Comparison of ENCODE assay signal across 8 cellular contexts in genomic region chr5:134845335-134845851, GRCh38. TPM values are rescaled to one million over a fixed set of nuclear protein-coding genes. Genes with fewer than 3 reads are reported as not detected.
A peak's percentile ranks its signal among the peaks of the same experiment; 100 is the strongest.
DNase-seq lines count a peak whose midpoint lies in the region; ATAC-seq, FAIRE-seq and TF ChIP-seq lines count a peak whose summit lies in the region.

No MANE protein-coding gene starts in this region.

- H3K4me3 ChIP-seq in ascending aorta (peak overlapping the region; percentile 92 to 94), HepG2 (replicated peaks in 1 of 3; ENCODE audit: insufficient read depth in 1 of 3, low read depth in 2 of 3, low read length in 3 of 3) (peak overlapping the region in 2 of 3 experiments; percentile 26 to 81; a peak in 4 of 6 replicates), thyroid gland (replicated peaks in 1 of 3) (peak overlapping the region in 1 of 3 donors; percentile 58)

- ATAC-seq in activated CD8-positive, alpha-beta memory T cell treated with anti-CD3 and anti-CD28 coated beads, Interleukin-2, amount 10 ng/mL, durations not matched to agents 7 days and 5 days: no peak
- ATAC-seq in HepG2: no peak

- DNase-seq in activated CD8-positive, alpha-beta memory T cell treated with anti-CD3 and anti-CD28 coated beads, Interleukin-2, amount 10 ng/mL, durations not matched to agents 7 days and 5 days: no peak
- no peak for DNase-seq in activated CD8-positive, alpha-beta memory T cell treated with anti-CD3 and anti-CD28 coated beads, Interleukin-2, amount 50 U/mL, for 4 hours
- DNase-seq in ascending aorta (ENCODE audit: low spot score in 2 of 2): no peak
- no peak for DNase-seq in HepG2 (ENCODE audit: low spot score)
- DNase-seq in thyroid gland: no peak
- no peak for DNase-seq in HuH-7 (ENCODE audit: low spot score)
- no peak for DNase-seq in LoVo (ENCODE audit: low spot score)
- DNase-seq in cerebellar cortex (ENCODE audit: low spot score): no peak

- no peak for TF ChIP-seq POLR2A in HepG2 (IDR thresholded peaks at IDR 0.05; ENCODE audit: insufficient read depth in 1 of 2, low read depth in 2 of 2, low read length in 2 of 2)
- no peak for TF ChIP-seq POLR2A in thyroid gland (IDR thresholded peaks at IDR 0.05)

- H3K27ac ChIP-seq in ascending aorta: peak overlapping the region; percentile 95 to 97
- peak overlapping the region; percentile 94 for H3K27ac ChIP-seq in HepG2 (ENCODE audit: extremely low read length, insufficient read depth, low read length)
- H3K27ac ChIP-seq in thyroid gland: peak overlapping the region; percentile 85 to 90 (median 88)

- H3K36me3 ChIP-seq in ascending aorta (no peaks in the 10 kb centered on the region), HepG2 (replicated peaks in 1 of 2; ENCODE audit: control insufficient read depth in 1 of 2, insufficient read depth in 2 of 2, low read length in 2 of 2) (0 out of 5 replicates have a peak, but pooled peaks cover 0 to 2% of the 10 kb centered on the region in 2 experiments), thyroid gland (no peaks in the 10 kb centered on the region)

- CTCF ChIA-PET in activated CD8-positive, alpha-beta memory T cell treated with anti-CD3 and anti-CD28 coated beads, Interleukin-2, amount 10 ng/mL, durations not matched to agents 7 days and 5 days (lab: Charles Lee): interaction anchor here (0.8 to 1.6 kb wide), 8 partner anchors 12 to 258 kb away, joined by 3 to 15 read pairs (median 4); partner anchors contain the start of genes CAMLG, DDX46, PCBD2 and TXNDC15
- CTCF ChIA-PET in HepG2 (lab: Yijun Ruan, JAX; ENCODE audit: low intra/inter-chr PET ratio, low total read pairs): no interaction called here

- H3K36me3 Mint-ChIP-seq in activated CD8-positive, alpha-beta memory T cell treated with anti-CD3 and anti-CD28 coated beads, Interleukin-2, amount 10 ng/mL, durations not matched to agents 7 days and 5 days: peaks cover 17% of the 10 kb centered on the region

- FAIRE-seq in HepG2 (lab: Jason Lieb, UNC): no peak

- H3K79me2 ChIP-seq in HepG2 (ENCODE audit: insufficient read depth, low read length): peaks cover 23% of the 10 kb centered on the region

- in situ Hi-C loops in HepG2 (cut with HindIII; ENCODE audit: extremely low pct_ligation_motif_present, low pct_unique_long_range_greater_than_20kb): no loop called here

- H3K4me3 Mint-ChIP-seq in activated CD8-positive, alpha-beta memory T cell treated with anti-CD3 and anti-CD28 coated beads, Interleukin-2, amount 10 ng/mL, durations not matched to agents 7 days and 5 days: peak overlapping the region; percentile 86

- POLR2A ChIA-PET in HepG2 (lab: Yijun Ruan, JAX): interaction anchor here (0.7 to 2.4 kb wide), 12 partner anchors 8 to 253 kb away, joined by 3 to 37 read pairs (median 5); partner anchors contain the start of genes DDX46, PCBD2 and TXNDC15

- H3K27me3 Mint-ChIP-seq in activated CD8-positive, alpha-beta memory T cell treated with anti-CD3 and anti-CD28 coated beads, Interleukin-2, amount 10 ng/mL, durations not matched to agents 7 days and 5 days: no peaks in the 10 kb centered on the region

- peak overlapping the region; percentile 92 for H3K9ac ChIP-seq in HepG2 (ENCODE audit: insufficient read depth, low read depth, low read length)

- H3K27ac Mint-ChIP-seq in activated CD8-positive, alpha-beta memory T cell treated with anti-CD3 and anti-CD28 coated beads, Interleukin-2, amount 10 ng/mL, durations not matched to agents 7 days and 5 days: peak overlapping the region; percentile 97

- TSS peak; percentile 89 for BruUV-seq in HepG2 (replicated peaks; lab: Mats Ljungman, UMichigan)

- no peak for TF ChIP-seq RAD21 in HepG2 (CRISPR knock-in tag; IDR thresholded peaks at IDR 0.05)

- H3K4me2 ChIP-seq in HepG2 (ENCODE audit: low read depth, low read length): peak overlapping the region; percentile 66

- H3K9me3 ChIP-seq in ascending aorta (no peaks in the 10 kb centered on the region), HepG2 (ENCODE audit: low read length) (no peaks in the 10 kb centered on the region), thyroid gland (no peaks in the 10 kb centered on the region)

- WGBS in HepG2 (ENCODE audit: low lambda C conversion rate): 43% methylated on average over 12 of the region's 12 CpGs
- 17 to 19% methylated on average over 12 of the region's 12 CpGs for WGBS in thyroid gland, 2 donors

- H3K4me1 Mint-ChIP-seq in activated CD8-positive, alpha-beta memory T cell treated with anti-CD3 and anti-CD28 coated beads, Interleukin-2, amount 10 ng/mL, durations not matched to agents 7 days and 5 days: peaks cover 33% of the 10 kb centered on the region

- no peaks in the 10 kb centered on the region for H3K27me3 ChIP-seq in ascending aorta
- no peaks in the 10 kb centered on the region for H3K27me3 ChIP-seq in HepG2 (ENCODE audit: control insufficient read depth in 1 of 2, insufficient read depth in 2 of 2, low read length in 2 of 2)
- no peaks in the 10 kb centered on the region for H3K27me3 ChIP-seq in thyroid gland

- H4K20me1 ChIP-seq in HepG2 (ENCODE audit: insufficient read depth, low read length): no peaks in the 10 kb centered on the region

- H3K4me1 ChIP-seq in ascending aorta (peaks cover 4 to 24% of the 10 kb centered on the region in 2 donors), HepG2 (ENCODE audit: insufficient read depth, low read length) (peaks cover 48% of the 10 kb centered on the region), thyroid gland (peaks cover 17 to 24% of the 10 kb centered on the region in 2 donors)

- H2AFZ ChIP-seq in HepG2 (ENCODE audit: low read length): no peak overlapping the region

- intact Hi-C loops in ascending aorta (cut with DNase I) (loop anchor here (1.0 to 5.0 kb wide), 3 partner anchors 59 to 108 kb away; partner anchors contain the start of genes CAMLG and DDX46), HepG2 (cut with micrococcal nuclease; ENCODE audit: unreplicated experiment) (loop anchor here (2.0 to 5.0 kb wide), 2 partner anchors 38 to 59 kb away; partner anchors contain the start of gene PCBD2), thyroid gland (cut with DNase I) (loop anchor here (10.0 kb wide), 1 partner anchor 59 kb away; the partner anchor contains the start of gene PCBD2)

- H3K9me3 Mint-ChIP-seq in activated CD8-positive, alpha-beta memory T cell treated with anti-CD3 and anti-CD28 coated beads, Interleukin-2, amount 10 ng/mL, durations not matched to agents 7 days and 5 days (ENCODE audit: low read depth): no peaks in the 10 kb centered on the region

- TF ChIP-seq CTCF in ascending aorta (IDR thresholded peaks at IDR 0.05) (peak in 1 of 3 experiments; percentile 2), HepG2 (CRISPR knock-in tag; IDR thresholded peaks at IDR 0.05) (no peak), thyroid gland (IDR thresholded peaks at IDR 0.05) (no peak)

- TF ChIP-seq EP300 in HepG2 (IDR thresholded peaks at IDR 0.05; ENCODE audit: low read depth in 2 of 2, low read length in 2 of 2) (no peak), HepG2 (CRISPR knock-in tag; IDR thresholded peaks at IDR 0.05; ENCODE audit: borderline replicate concordance) (no peak)

RNA-seq across cellular contexts. Expression of gene C5orf24, which starts 0.4 kb away (rescaled TPM):
- 10 to 100 TPM; 29.7 to 30.1 TPM for total RNA-seq in activated CD8-positive, alpha-beta memory T cell treated with anti-CD3 and anti-CD28 coated beads, Interleukin-2, amount 10 ng/mL, durations not matched to agents 7 days and 5 days
- total RNA-seq in ascending aorta: 36.5 TPM
- total RNA-seq in HepG2 (2016; rRNA removed; fragmentation: Illumina TruSeq; extraction: Trizol): 41.5 and 52.6 TPM in 2 replicates
- 10.3 and 10.6 TPM in 2 replicates for total RNA-seq in HepG2 (2016; cell fraction: cytosol; rRNA removed; fragmentation: Illumina TruSeq; extraction: Trizol; ENCODE audit: low read depth)
- total RNA-seq in HepG2 (2016; cell fraction: insoluble cytoplasmic fraction; rRNA removed; fragmentation: Illumina TruSeq; extraction: Trizol): 39.8 and 49.7 TPM in 2 replicates
- total RNA-seq in HepG2 (2016; cell fraction: membrane; rRNA removed; fragmentation: Illumina TruSeq; extraction: Trizol): 33.9 and 34.4 TPM in 2 replicates
- 39.4 and 43.9 TPM in 2 replicates for total RNA-seq in HepG2 (2016; cell fraction: nucleus; rRNA removed; fragmentation: Illumina TruSeq; extraction: Trizol)
- 30.3 and 34.6 TPM in 2 replicates for polyA plus RNA-seq in HepG2 (2011; rRNA removed)
- 10.6 and 18.7 TPM in 2 replicates for polyA plus RNA-seq in HepG2 (2011; cell fraction: cytosol; rRNA removed)
- 23.1 and 31.3 TPM in 2 replicates for polyA plus RNA-seq in HepG2 (2011; cell fraction: nucleus; rRNA removed)
- polyA plus RNA-seq in HepG2 (2012): 25.4 and 26.1 TPM in 2 replicates
- polyA plus RNA-seq in HepG2 (2016; cell fraction: cytosol; fragmentation: Illumina TruSeq; extraction: Trizol; ENCODE audit: low read depth): 8.0 and 8.8 TPM in 2 replicates
- polyA plus RNA-seq in HepG2 (2016; cell fraction: insoluble cytoplasmic fraction; fragmentation: Illumina TruSeq; extraction: Trizol; ENCODE audit: low read depth): 39.1 and 45.0 TPM in 2 replicates
- polyA plus RNA-seq in HepG2 (2016; cell fraction: membrane; fragmentation: Illumina TruSeq; extraction: Trizol; ENCODE audit: low read depth): 19.7 and 20.6 TPM in 2 replicates
- 53.8 and 56.9 TPM in 2 replicates for polyA plus RNA-seq in HepG2 (2016; cell fraction: nucleus; fragmentation: Illumina TruSeq; extraction: Trizol; ENCODE audit: insufficient read depth, low read depth)
- polyA minus RNA-seq in HepG2 (2011; rRNA and poly(A)+ RNA removed; ENCODE audit: low replicate concordance): 32.1 and 44.9 TPM in 2 replicates
- 24.9 and 25.5 TPM in 2 replicates for polyA minus RNA-seq in HepG2 (2011; cell fraction: cytosol; rRNA and poly(A)+ RNA removed)
- 61.3 and 65.8 TPM in 2 replicates for polyA minus RNA-seq in HepG2 (2011; cell fraction: nucleus; rRNA and poly(A)+ RNA removed)
- 10 to 100 TPM; 52.5 to 66.6 (median 61.0) TPM for total RNA-seq in thyroid gland

RNA-seq across cellular contexts. Expression of gene TXNDC15, which starts 28.8 kb away (rescaled TPM):
- 10 to 100 TPM; 50.0 to 56.8 TPM for total RNA-seq in activated CD8-positive, alpha-beta memory T cell treated with anti-CD3 and anti-CD28 coated beads, Interleukin-2, amount 10 ng/mL, durations not matched to agents 7 days and 5 days
- 211 TPM for total RNA-seq in ascending aorta
- total RNA-seq in HepG2 (2016; rRNA removed; fragmentation: Illumina TruSeq; extraction: Trizol): 33.6 and 49.9 TPM in 2 replicates
- 10.0 and 12.6 TPM in 2 replicates for total RNA-seq in HepG2 (2016; cell fraction: cytosol; rRNA removed; fragmentation: Illumina TruSeq; extraction: Trizol; ENCODE audit: low read depth)
- 33.1 and 46.0 TPM in 2 replicates for total RNA-seq in HepG2 (2016; cell fraction: insoluble cytoplasmic fraction; rRNA removed; fragmentation: Illumina TruSeq; extraction: Trizol)
- 16.2 and 20.5 TPM in 2 replicates for total RNA-seq in HepG2 (2016; cell fraction: membrane; rRNA removed; fragmentation: Illumina TruSeq; extraction: Trizol)
- 38.4 and 46.0 TPM in 2 replicates for total RNA-seq in HepG2 (2016; cell fraction: nucleus; rRNA removed; fragmentation: Illumina TruSeq; extraction: Trizol)
- polyA plus RNA-seq in HepG2 (2011; rRNA removed): 22.2 and 27.9 TPM in 2 replicates
- 39.4 and 55.2 TPM in 2 replicates for polyA plus RNA-seq in HepG2 (2011; cell fraction: cytosol; rRNA removed)
- polyA plus RNA-seq in HepG2 (2011; cell fraction: nucleus; rRNA removed): 24.0 and 24.4 TPM in 2 replicates
- 25.8 and 30.9 TPM in 2 replicates for polyA plus RNA-seq in HepG2 (2012)
- 10.7 and 11.0 TPM in 2 replicates for polyA plus RNA-seq in HepG2 (2016; cell fraction: cytosol; fragmentation: Illumina TruSeq; extraction: Trizol; ENCODE audit: low read depth)
- polyA plus RNA-seq in HepG2 (2016; cell fraction: insoluble cytoplasmic fraction; fragmentation: Illumina TruSeq; extraction: Trizol; ENCODE audit: low read depth): 32.6 and 34.2 TPM in 2 replicates
- 17.4 and 18.7 TPM in 2 replicates for polyA plus RNA-seq in HepG2 (2016; cell fraction: membrane; fragmentation: Illumina TruSeq; extraction: Trizol; ENCODE audit: low read depth)
- 84.5 TPM in 2 replicates for polyA plus RNA-seq in HepG2 (2016; cell fraction: nucleus; fragmentation: Illumina TruSeq; extraction: Trizol; ENCODE audit: insufficient read depth, low read depth)
- polyA minus RNA-seq in HepG2 (2011; rRNA and poly(A)+ RNA removed; ENCODE audit: low replicate concordance): 22.6 and 27.6 TPM in 2 replicates
- 20.3 and 30.2 TPM in 2 replicates for polyA minus RNA-seq in HepG2 (2011; cell fraction: cytosol; rRNA and poly(A)+ RNA removed)
- polyA minus RNA-seq in HepG2 (2011; cell fraction: nucleus; rRNA and poly(A)+ RNA removed): 15.2 and 16.9 TPM in 2 replicates
- total RNA-seq in thyroid gland: 100 to 1,000 TPM; 133 to 183 (median 153) TPM

RNA-seq across cellular contexts. Expression of gene PCBD2, which starts 59.5 kb away (rescaled TPM):
- total RNA-seq in activated CD8-positive, alpha-beta memory T cell treated with anti-CD3 and anti-CD28 coated beads, Interleukin-2, amount 10 ng/mL, durations not matched to agents 7 days and 5 days: 10 to 100 TPM; 13.4 to 13.7 TPM
- 7.6 TPM for total RNA-seq in ascending aorta
- 12.0 and 12.3 TPM in 2 replicates for total RNA-seq in HepG2 (2016; rRNA removed; fragmentation: Illumina TruSeq; extraction: Trizol)
- total RNA-seq in HepG2 (2016; cell fraction: cytosol; rRNA removed; fragmentation: Illumina TruSeq; extraction: Trizol; ENCODE audit: low read depth): 7.1 and 9.2 TPM in 2 replicates
- total RNA-seq in HepG2 (2016; cell fraction: insoluble cytoplasmic fraction; rRNA removed; fragmentation: Illumina TruSeq; extraction: Trizol): 11.0 and 11.8 TPM in 2 replicates
- total RNA-seq in HepG2 (2016; cell fraction: membrane; rRNA removed; fragmentation: Illumina TruSeq; extraction: Trizol): 10.6 and 11.8 TPM in 2 replicates
- total RNA-seq in HepG2 (2016; cell fraction: nucleus; rRNA removed; fragmentation: Illumina TruSeq; extraction: Trizol): 9.6 and 10.0 TPM in 2 replicates
- 4.1 and 5.5 TPM in 2 replicates for polyA plus RNA-seq in HepG2 (2011; rRNA removed)
- polyA plus RNA-seq in HepG2 (2011; cell fraction: cytosol; rRNA removed): 3.9 and 4.1 TPM in 2 replicates
- 4.0 and 4.1 TPM in 2 replicates for polyA plus RNA-seq in HepG2 (2011; cell fraction: nucleus; rRNA removed)
- polyA plus RNA-seq in HepG2 (2012): 3.2 and 4.6 TPM in 2 replicates
- 8.6 and 11.4 TPM in 2 replicates for polyA plus RNA-seq in HepG2 (2016; cell fraction: cytosol; fragmentation: Illumina TruSeq; extraction: Trizol; ENCODE audit: low read depth)
- 10.4 and 11.3 TPM in 2 replicates for polyA plus RNA-seq in HepG2 (2016; cell fraction: insoluble cytoplasmic fraction; fragmentation: Illumina TruSeq; extraction: Trizol; ENCODE audit: low read depth)
- polyA plus RNA-seq in HepG2 (2016; cell fraction: membrane; fragmentation: Illumina TruSeq; extraction: Trizol; ENCODE audit: low read depth): 8.8 and 9.2 TPM in 2 replicates
- 16.0 and 16.6 TPM in 2 replicates for polyA plus RNA-seq in HepG2 (2016; cell fraction: nucleus; fragmentation: Illumina TruSeq; extraction: Trizol; ENCODE audit: insufficient read depth, low read depth)
- polyA minus RNA-seq in HepG2 (2011; rRNA and poly(A)+ RNA removed; ENCODE audit: low replicate concordance): 2.3 and 4.8 TPM in 2 replicates
- polyA minus RNA-seq in HepG2 (2011; cell fraction: cytosol; rRNA and poly(A)+ RNA removed): 2.8 and 3.4 TPM in 2 replicates
- 5.0 and 8.0 TPM in 2 replicates for polyA minus RNA-seq in HepG2 (2011; cell fraction: nucleus; rRNA and poly(A)+ RNA removed)
- total RNA-seq in thyroid gland: 10 to 100 TPM; 12.6 to 24.4 (median 17.7) TPM
